9 cellular contexts compared by ENCODE assay signal in genomic region chr14:20989464-20989786, GRCh38. TPM values are rescaled to one million over a fixed set of nuclear protein-coding genes. Genes with fewer than 3 reads are reported as not detected.
A peak's percentile ranks its signal among the peaks of the same experiment; 100 is the strongest.
DNase-seq lines count a peak whose midpoint lies in the region; ATAC-seq and TF ChIP-seq lines count a peak whose summit lies in the region.
"Had no signal": no experiment of that assay in that cellular context is flagged by ENCODE, and none has a peak within 500 bp of the region (broad histone marks: within the 10 kb centered on the region; RNA-seq: fewer than 3 reads in every experiment).

No MANE protein-coding gene starts in this region.

- TF ChIP-seq CTCF in right atrium auricular region (IDR thresholded peaks at IDR 0.05), result no peak
- no peak for TF ChIP-seq CTCF in breast epithelium (IDR thresholded peaks at IDR 0.05)

- H3K27ac ChIP-seq in right atrium auricular region, result peak overlapping the region; percentile 79 to 87
- H3K27ac ChIP-seq in breast epithelium, result peak overlapping the region; percentile 89 to 91

- ATAC-seq in HG02623 (IDR thresholded peaks at IDR 0.05; ENCODE audit: unreplicated experiment) (no peak), GM19324 (IDR thresholded peaks at IDR 0.05; ENCODE audit: low FRiP score, unreplicated experiment) (no peak), HG03565 (IDR thresholded peaks at IDR 0.05; ENCODE audit: unreplicated experiment) (no peak)

- H3K4me3 ChIP-seq in right atrium auricular region (peak overlapping the region; percentile 74 to 98), breast epithelium (peak overlapping the region; percentile 76 to 93 (median 87)), mucosa of stomach (ENCODE audit: low read length) (no peak overlapping the region)

- peak overlapping the region; percentile 51 for H3K9ac ChIP-seq in mucosa of stomach (ENCODE audit: low read length)

- H3K36me3 ChIP-seq in right atrium auricular region (peaks cover 27% of the 10 kb centered on the region), breast epithelium (no peaks in the 10 kb centered on the region), mucosa of stomach (ENCODE audit: control insufficient read depth, insufficient read depth, low read length) (peaks cover 2% of the 10 kb centered on the region)

- in situ Hi-C loops in KBM-7 (cut with MboI; ENCODE audit: low pct_unique_long_range_greater_than_20kb, low sequenced_read_pairs), result no loop called here

- H3K9me3 ChIP-seq in right atrium auricular region (no peaks in the 10 kb centered on the region), breast epithelium (no peaks in the 10 kb centered on the region), mucosa of stomach (ENCODE audit: control insufficient read depth, low read length) (no peaks in the 10 kb centered on the region)

- peaks cover 0 to 25% of the 10 kb centered on the region in 2 donors for H3K4me1 ChIP-seq in right atrium auricular region
- H3K4me1 ChIP-seq in breast epithelium, result peaks cover 5 to 20% of the 10 kb centered on the region in 2 donors
- H3K4me1 ChIP-seq in mucosa of stomach (ENCODE audit: control insufficient read depth, insufficient read depth, low read length), result peaks cover 4% of the 10 kb centered on the region

- intact Hi-C loops in cardiac septum (cut with DNase I), result loop anchor here (2.0 kb wide), 1 partner anchor 19 kb away; no protein-coding TSS in a partner anchor
- intact Hi-C loops in breast epithelium (cut with DNase I; ENCODE audit: low total_unique reads), result no loop called here

- DNase-seq in right atrium auricular region (ENCODE audit: low spot score), result no peak
- DNase-seq in cardiac septum (ENCODE audit: low spot score), result no peak
- DNase-seq in breast epithelium (ENCODE audit: low spot score in 2 of 2), result no peak
- DNase-seq in KBM-7, result no peak

- no peak for TF ChIP-seq POLR2A in breast epithelium (IDR thresholded peaks at IDR 0.05)

- H3K27me3 ChIP-seq in right atrium auricular region, result no peaks in the 10 kb centered on the region
- no peaks in the 10 kb centered on the region for H3K27me3 ChIP-seq in breast epithelium
- H3K27me3 ChIP-seq in mucosa of stomach (ENCODE audit: control insufficient read depth, insufficient read depth, low read length), result no peaks in the 10 kb centered on the region

RNA-seq across cellular contexts. Expression of gene METTL17, which starts 0.4 kb away (rescaled TPM):
- 10 to 100 TPM; 28.9 to 37.8 TPM for total RNA-seq in right atrium auricular region
- 34.6 TPM for total RNA-seq in cardiac septum
- 100 to 1,000 TPM in 1 of 3 donors, 10 to 100 TPM in 2; 78.6 to 105 (median 89.5) TPM for total RNA-seq in breast epithelium

RNA-seq across cellular contexts. Expression of gene SLC39A2, which starts 9.7 kb away (rescaled TPM):
- total RNA-seq in right atrium auricular region (not detected), cardiac septum (not detected), breast epithelium (under 1 TPM in 1 of 3 donors, not detected in 2; 0.59 TPM)
- total RNA-seq: M059J had no signal

RNA-seq across cellular contexts. Expression of gene RNASE2, which starts 34.1 kb away (rescaled TPM):
- total RNA-seq in right atrium auricular region, result 1 to 10 TPM; 2.9 to 4.1 TPM
- 0.89 TPM for total RNA-seq in cardiac septum
- 1 to 10 TPM; 1.3 to 3.2 (median 2.0) TPM for total RNA-seq in breast epithelium
- total RNA-seq: M059J had no signal

RNA-seq across cellular contexts. Expression of gene NDRG2, which starts 35.4 kb away (rescaled TPM):
- total RNA-seq in right atrium auricular region (100 to 1,000 TPM; 335 to 360 TPM), cardiac septum (304 TPM), breast epithelium (100 to 1,000 TPM; 251 to 693 (median 258) TPM)

RNA-seq across cellular contexts. Expression of gene TPPP2, which starts 40.6 kb away (rescaled TPM):
- under 1 TPM in 1 of 2 donors, not detected in 1; 0.86 TPM for total RNA-seq in right atrium auricular region
- total RNA-seq in cardiac septum, result 0.73 TPM
- total RNA-seq in breast epithelium, result under 1 TPM in 1 of 3 donors, not detected in 2; 0.15 TPM
- total RNA-seq: M059J had no signal
